1 cellular context compared by ENCODE assay signal in genomic region chr19:37564624-37565369, GRCh38.
TF ChIP-seq lines count a peak whose summit lies in the region.

No MANE protein-coding gene starts in this region.

TF ChIP-seq in HepG2, 621 proteins besides CTCF, POLR2A, EP300 and RAD21:
- TF ChIP-seq ZNF274 (CRISPR knock-in tag; IDR thresholded peaks at IDR 0.05) (peak; percentile 98; the same call in 1 of the 2 replicates), ZNF224 (CRISPR knock-in tag; IDR thresholded peaks at IDR 0.05) (no peak)
